25 cellular contexts compared by ENCODE assay signal in genomic region chr5:94467560-94468504, GRCh38.
A peak's percentile ranks its signal among the peaks of the same experiment; 100 is the strongest.
DNase-seq lines count a peak whose midpoint lies in the region; ATAC-seq and TF ChIP-seq lines count a peak whose summit lies in the region.
"Had no signal": no experiment of that assay in that cellular context is flagged by ENCODE, and none has a peak within 500 bp of the region (broad histone marks: within the 10 kb centered on the region; RNA-seq: fewer than 3 reads in every experiment).

No MANE protein-coding gene starts in this region.

- ATAC-seq in HG03108 (IDR thresholded peaks at IDR 0.05; ENCODE audit: unreplicated experiment) (no peak), GM19324 (IDR thresholded peaks at IDR 0.05; ENCODE audit: low FRiP score, unreplicated experiment) (no peak)
- ATAC-seq: stimulated activated naive B cell treated with anti-CD40 and anti-IgM and Interleukin-4, amounts not matched to agents 10 μg/mL and 1 μg/mL and 100 μg/mL, for 72 hours; upper lobe of right lung had no signal

- no peak for TF ChIP-seq CTCF in endothelial cell (IDR thresholded peaks at IDR 0.05; ENCODE audit: unreplicated experiment)

- H3K36me3 Mint-ChIP-seq in endothelial cell (ENCODE audit: low read depth, unreplicated experiment) = no peaks in the 10 kb centered on the region

- no peak overlapping the region for H3K4me3 Mint-ChIP-seq in endothelial cell (ENCODE audit: unreplicated experiment)
- H3K4me3 Mint-ChIP-seq: activated CD4-positive, alpha-beta T cell treated with anti-CD3 and anti-CD28 coated beads, Interleukin-2, amount 10 ng/mL, durations not matched to agents 24 days and 14 days; central memory CD8-positive, alpha-beta T cell; IgD-negative memory B cell; stimulated activated naive B cell treated with anti-CD40 and anti-IgM and Interleukin-4, amounts not matched to agents 10 μg/mL and 1 μg/mL and 100 μg/mL, for 72 hours; T-helper 1 cell treated with Interleukin-12 subunit alpha and Interleukin-12 subunit beta and Interleukin-4 antibody, amounts not matched to agents 30 μg/mL and 1 μg/mL, for 36 hours had no signal

- no peak overlapping the region for H3K27ac Mint-ChIP-seq in endothelial cell (ENCODE audit: unreplicated experiment)
- H3K27ac Mint-ChIP-seq: activated CD4-positive, alpha-beta T cell treated with anti-CD3 and anti-CD28 coated beads, Interleukin-2, amount 10 ng/mL, durations not matched to agents 24 days and 14 days; IgD-negative memory B cell; progenitor cell of endocrine pancreas; stimulated activated naive B cell treated with anti-CD40 and anti-IgM and Interleukin-4, amounts not matched to agents 10 μg/mL and 1 μg/mL and 100 μg/mL, for 72 hours; T-helper 1 cell treated with Interleukin-12 subunit alpha and Interleukin-12 subunit beta and Interleukin-4 antibody, amounts not matched to agents 30 μg/mL and 1 μg/mL, for 36 hours had no signal

- peak; percentile 40 for DNase-seq in DMS 273 (lab: John Stamatoyannopoulos, UW; ENCODE audit: unreplicated experiment)
- peak; percentile 86 for DNase-seq in DMS53 treated with DMSO at 0.1 percent for 48 hours (lab: John Stamatoyannopoulos, UW; ENCODE audit: unreplicated experiment)
- peak; percentile 39 for DNase-seq in NCI-H2227 (lab: John Stamatoyannopoulos, UW; ENCODE audit: unreplicated experiment)
- DNase-seq in OCI-M2 (lab: John Stamatoyannopoulos, UW; ENCODE audit: unreplicated experiment) = peak; percentile 3
- DNase-seq in endothelial cell (ENCODE audit: low spot score) = no peak
- DNase-seq: activated CD4-positive, alpha-beta T cell treated with anti-CD3 and anti-CD28 coated beads, Interleukin-2, amount 10 ng/mL, durations not matched to agents 24 days and 14 days; activated naive CD4-positive, alpha-beta T cell; activated T-cell treated with anti-CD3 and anti-CD28 coated beads, Interleukin-2, amount 50 U/mL, for 48 hours; C1 segment of cervical spinal cord; COR-L47; glutamatergic neuron; islet precursor cell; NCI-H1694; NCI-H446 treated with DMSO at 0.1 percent for 48 hours; sigmoid colon; stimulated activated CD4-positive, alpha-beta T cell treated with anti-CD3 and anti-CD28 coated beads, Interleukin-15, amount 100 ng/mL, for 24 hours; stimulated activated naive B cell treated with anti-CD40 and anti-IgM and Interleukin-4, amounts not matched to agents 10 μg/mL and 1 μg/mL and 100 μg/mL, for 72 hours; upper lobe of right lung; WERI-Rb-1 had no signal

- no peaks in the 10 kb centered on the region for H3K27me3 Mint-ChIP-seq in endothelial cell (ENCODE audit: unreplicated experiment)
- H3K27me3 Mint-ChIP-seq: activated CD4-positive, alpha-beta T cell treated with anti-CD3 and anti-CD28 coated beads, Interleukin-2, amount 10 ng/mL, durations not matched to agents 24 days and 14 days; central memory CD8-positive, alpha-beta T cell; IgD-negative memory B cell; progenitor cell of endocrine pancreas; stimulated activated naive B cell treated with anti-CD40 and anti-IgM and Interleukin-4, amounts not matched to agents 10 μg/mL and 1 μg/mL and 100 μg/mL, for 72 hours had no signal

- no peaks in the 10 kb centered on the region for H3K9me3 Mint-ChIP-seq in endothelial cell (ENCODE audit: unreplicated experiment)
- H3K9me3 Mint-ChIP-seq: activated CD4-positive, alpha-beta T cell treated with anti-CD3 and anti-CD28 coated beads, Interleukin-2, amount 10 ng/mL, durations not matched to agents 24 days and 14 days; central memory CD8-positive, alpha-beta T cell; IgD-negative memory B cell; stimulated activated naive B cell treated with anti-CD40 and anti-IgM and Interleukin-4, amounts not matched to agents 10 μg/mL and 1 μg/mL and 100 μg/mL, for 72 hours; T-helper 1 cell treated with Interleukin-12 subunit alpha and Interleukin-12 subunit beta and Interleukin-4 antibody, amounts not matched to agents 30 μg/mL and 1 μg/mL, for 36 hours had no signal

- no peaks in the 10 kb centered on the region for H3K4me1 Mint-ChIP-seq in endothelial cell (ENCODE audit: unreplicated experiment)
- H3K4me1 Mint-ChIP-seq: activated CD4-positive, alpha-beta T cell treated with anti-CD3 and anti-CD28 coated beads, Interleukin-2, amount 10 ng/mL, durations not matched to agents 24 days and 14 days; central memory CD8-positive, alpha-beta T cell; IgD-negative memory B cell; stimulated activated naive B cell treated with anti-CD40 and anti-IgM and Interleukin-4, amounts not matched to agents 10 μg/mL and 1 μg/mL and 100 μg/mL, for 72 hours had no signal
